In the genomic region with DNA sequence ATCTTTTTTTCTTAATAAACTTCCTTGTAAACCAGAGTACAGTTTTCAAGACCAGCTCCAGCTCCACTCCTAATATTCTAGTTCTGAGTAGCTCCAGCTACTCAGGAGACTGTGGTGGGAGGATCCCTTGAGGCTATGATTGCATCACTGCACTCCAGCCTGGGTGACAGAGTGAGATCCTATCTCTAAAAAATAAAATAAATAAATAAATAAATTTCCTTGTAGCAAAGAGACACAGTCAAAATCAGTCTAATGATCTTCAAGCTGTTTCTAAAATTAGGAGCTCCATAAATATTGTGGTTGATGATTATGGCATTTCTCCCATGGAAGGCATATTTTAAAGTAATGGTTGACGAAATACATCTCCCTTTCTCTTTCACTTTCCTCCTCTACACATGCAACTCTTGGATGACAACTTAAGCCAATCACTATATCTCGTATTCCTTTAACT, we compare ENCODE assay signal across 17 cellular contexts. TPM values are rescaled to one million over a fixed set of nuclear protein-coding genes. Genes with fewer than 3 reads are reported as not detected.
DNase-seq lines count a peak whose midpoint lies in the region; ATAC-seq and TF ChIP-seq lines count a peak whose summit lies in the region.
"Had no signal": no experiment of that assay in that cellular context is flagged by ENCODE, and none has a peak within 500 bp of the region (broad histone marks: within the 10 kb centered on the region; RNA-seq: fewer than 3 reads in every experiment).

No MANE protein-coding gene starts in this region.

- intact Hi-C loops in CD14-positive monocyte (cut with micrococcal nuclease) (no loop called here), MCF 10A (cut with micrococcal nuclease) (no loop called here)

- CTCF ChIA-PET in MCF 10A (lab: Yijun Ruan, JAX), result no interaction called here

- no peaks in the 10 kb centered on the region for H3K9me3 ChIP-seq in effector memory CD4-positive, alpha-beta T cell (ENCODE audit: control insufficient read depth, low read length)
- H3K9me3 ChIP-seq: uterus had no signal

- H3K27me3 Mint-ChIP-seq in CD14-positive monocyte (ENCODE audit: low read depth in 3 of 3) (peaks cover 2 to 5% (median 3%) of the 10 kb centered on the region in 3 donors), MCF 10A (ENCODE audit: insufficient read depth, unreplicated experiment) (peaks cover 28% of the 10 kb centered on the region)
- H3K27me3 Mint-ChIP-seq: naive B cell had no signal

- no TSS peak for BruUV-seq in MCF 10A (replicated peaks; lab: Mats Ljungman, UMichigan)

- TF ChIP-seq CTCF in CD14-positive monocyte (IDR thresholded peaks at IDR 0.05) (no peak), MCF 10A (IDR thresholded peaks at IDR 0.05; ENCODE audit: unreplicated experiment) (no peak)

- H3K4me3 Mint-ChIP-seq in CD14-positive monocyte (peak overlapping the region; percentile 12 to 73), MCF 10A (ENCODE audit: unreplicated experiment) (no peak overlapping the region)
- H3K4me3 Mint-ChIP-seq: activated CD4-positive, alpha-beta T cell treated with anti-CD3 and anti-CD28 coated beads, Interleukin-2, amount 10 ng/mL, durations not matched to agents 24 days and 14 days; activated T-helper 1 cell treated with anti-CD3 and anti-CD28 coated beads, Interleukin-12 subunit alpha, Interleukin-12 subunit beta, Interleukin-2, Interleukin-4 antibody, amounts not matched to agents 30 ng/mL and 10 ng/mL and 1 ng/mL, durations not matched to agents 14 hours and 24 hours and 36 hours; naive B cell had no signal

- POLR2A ChIA-PET in MCF 10A (lab: Yijun Ruan, JAX), result no interaction called here

- no peaks in the 10 kb centered on the region for H3K36me3 ChIP-seq in effector memory CD4-positive, alpha-beta T cell (ENCODE audit: control insufficient read depth, insufficient read depth, low read length)
- H3K36me3 ChIP-seq: uterus had no signal

- H3K4me3 ChIP-seq in effector memory CD4-positive, alpha-beta T cell (ENCODE audit: insufficient read depth, low read depth, low read length, poor library complexity, severe bottlenecking), result no peak overlapping the region
- H3K4me3 ChIP-seq: uterus had no signal

- ATAC-seq in GM19455 (IDR thresholded peaks at IDR 0.05; ENCODE audit: unreplicated experiment), result no peak
- ATAC-seq: Panc1 had no signal

- no peaks in the 10 kb centered on the region for H3K27me3 ChIP-seq in effector memory CD4-positive, alpha-beta T cell (replicated peaks; ENCODE audit: control insufficient read depth, insufficient read depth, low read length, poor library complexity, severe bottlenecking)
- H3K27me3 ChIP-seq: uterus had no signal

- peaks cover 0 to 3% (median 0%) of the 10 kb centered on the region in 7 donors for H3K9me3 Mint-ChIP-seq in CD14-positive monocyte
- H3K9me3 Mint-ChIP-seq in MCF 10A (ENCODE audit: unreplicated experiment), result no peaks in the 10 kb centered on the region
- H3K9me3 Mint-ChIP-seq: activated CD4-positive, alpha-beta T cell treated with anti-CD3 and anti-CD28 coated beads, Interleukin-2, amount 10 ng/mL, durations not matched to agents 24 days and 14 days; activated T-helper 1 cell treated with anti-CD3 and anti-CD28 coated beads, Interleukin-12 subunit alpha, Interleukin-12 subunit beta, Interleukin-2, Interleukin-4 antibody, amounts not matched to agents 30 ng/mL and 10 ng/mL and 1 ng/mL, durations not matched to agents 14 hours and 24 hours and 36 hours; naive B cell had no signal

- H3K27ac ChIP-seq in effector memory CD4-positive, alpha-beta T cell (ENCODE audit: insufficient read depth, low read length, poor library complexity, severe bottlenecking), result no peak overlapping the region
- H3K27ac ChIP-seq: C4-2B, uterus had no signal

- in situ Hi-C loops in KBM-7 (cut with MboI; ENCODE audit: low pct_unique_long_range_greater_than_20kb, low sequenced_read_pairs), result no loop called here

- no peaks in the 10 kb centered on the region for H3K4me1 ChIP-seq in effector memory CD4-positive, alpha-beta T cell (ENCODE audit: control insufficient read depth, insufficient read depth, low read length, poor library complexity, severe bottlenecking)
- H3K4me1 ChIP-seq: uterus had no signal

- H3K36me3 Mint-ChIP-seq in CD14-positive monocyte, result no peaks in the 10 kb centered on the region
- H3K36me3 Mint-ChIP-seq in MCF 10A (ENCODE audit: insufficient read depth, unreplicated experiment), result peaks cover 7% of the 10 kb centered on the region
- H3K36me3 Mint-ChIP-seq: naive B cell had no signal

- DNase-seq in CD14-positive monocyte (ENCODE audit: low spot score), result no peak
- DNase-seq in KBM-7, result peak; percentile 15
- DNase-seq in MCF 10A (ENCODE audit: unreplicated experiment), result peak; percentile 45
- peak; percentile 25 for DNase-seq in left kidney (ENCODE audit: low read depth, low spot score)
- DNase-seq in effector memory CD4-positive, alpha-beta T cell, result no peak
- no peak for DNase-seq in NCI-H774 (lab: John Stamatoyannopoulos, UW)
- DNase-seq in SHP77 treated with DMSO at 0.1 percent for 48 hours (lab: John Stamatoyannopoulos, UW), result no peak
- DNase-seq: activated CD4-positive, alpha-beta T cell treated with anti-CD3 and anti-CD28 coated beads, Interleukin-2, amount 10 ng/mL, durations not matched to agents 24 days and 14 days; aorta; naive B cell; NCI-H1417 treated with DMSO at 0.1 percent for 48 hours; stimulated activated CD4-positive, alpha-beta T cell treated with anti-CD3 and anti-CD28 coated beads, Interleukin-2, amount 100 ng/mL, for 24 hours had no signal

- peaks cover 12% of the 10 kb centered on the region for H3K4me1 Mint-ChIP-seq in CD14-positive monocyte
- peaks cover 4% of the 10 kb centered on the region for H3K4me1 Mint-ChIP-seq in MCF 10A (ENCODE audit: insufficient read depth, unreplicated experiment)
- H3K4me1 Mint-ChIP-seq: activated CD4-positive, alpha-beta T cell treated with anti-CD3 and anti-CD28 coated beads, Interleukin-2, amount 10 ng/mL, durations not matched to agents 24 days and 14 days had no signal

- H3K27ac Mint-ChIP-seq in CD14-positive monocyte, result peak overlapping the region in 5 of 7 donors; percentile 56 to 77 (median 72)
- H3K27ac Mint-ChIP-seq in MCF 10A (ENCODE audit: low read depth, unreplicated experiment), result no peak overlapping the region
- H3K27ac Mint-ChIP-seq: activated CD4-positive, alpha-beta T cell treated with anti-CD3 and anti-CD28 coated beads, Interleukin-2, amount 10 ng/mL, durations not matched to agents 24 days and 14 days; activated T-helper 1 cell treated with anti-CD3 and anti-CD28 coated beads, Interleukin-12 subunit alpha, Interleukin-12 subunit beta, Interleukin-2, Interleukin-4 antibody, amounts not matched to agents 30 ng/mL and 10 ng/mL and 1 ng/mL, durations not matched to agents 14 hours and 24 hours and 36 hours had no signal

RNA-seq across cellular contexts. Expression of gene TAOK1, which starts 42.3 kb away (rescaled TPM):
- 1 to 10 TPM; 2.4 to 4.8 TPM for polyA plus RNA-seq in CD14-positive monocyte
- total RNA-seq in MCF 10A (2022), result 68.7 and 84.2 TPM in 2 replicates

RNA-seq across cellular contexts. Expression of gene NUFIP2, which starts 53.9 kb away (rescaled TPM):
- polyA plus RNA-seq in CD14-positive monocyte, result 10 to 100 TPM in 1 of 2 donors, 1 to 10 TPM in 1; 8.7 to 13.7 TPM
- 78.6 and 88.0 TPM in 2 replicates for total RNA-seq in MCF 10A (2022)

Comparison
In these comparisons a context has a peak if more than half of its experiments do, and no peak if none do; other contexts are left out.
1. DNase-seq: peak in KBM-7 (single experiment), MCF 10A (single experiment) and left kidney (single experiment); none in CD14-positive monocyte (single experiment), effector memory CD4-positive, alpha-beta T cell (0 of 3), NCI-H774 (single experiment) and SHP77 treated with DMSO at 0.1 percent for 48 hours (single experiment).